ENCODE assay signal across 7 cellular contexts in genomic region chr20:28575991-28576390, GRCh38.
DNase-seq lines count a peak whose midpoint lies in the region; ATAC-seq and TF ChIP-seq lines count a peak whose summit lies in the region.
"Not testable (repeated sequence)": the region's sequence is repeated elsewhere in the genome, so short reads cannot be mapped to it uniquely, and the experiment has no call there.

No MANE protein-coding gene starts in this region.

- DNase-seq in GM23338 (ENCODE audit: low spot score) (peak; percentile 58), Karpas-422 (peak; percentile 82), OCI-LY7 (ENCODE audit: low spot score) (peak; percentile 28), SJCRH30 (peak; percentile 13 to 57), dermis blood vessel endothelial cell (peak; percentile 26), cardiac muscle cell (ENCODE audit: low read depth in 1 of 2, low spot score in 1 of 2) (peak; percentile 11 to 22)

- peaks cover 57% of the 10 kb centered on the region for H3K9me3 Mint-ChIP-seq in GM23338

- H3F3A ChIP-seq in GM23338 (replicated peaks; ENCODE audit: low read depth) = not testable (repeated sequence)

- not testable (repeated sequence) for H3K4me1 Mint-ChIP-seq in GM23338

- H3K4me2 ChIP-seq in GM23338; Karpas-422 (ENCODE audit: low read depth, low read length, poor library complexity, severe bottlenecking); OCI-LY7 (ENCODE audit: low read length): not testable (repeated sequence)

- H3K79me2 ChIP-seq in GM23338 (replicated peaks; ENCODE audit: insufficient read depth); Karpas-422 (ENCODE audit: low read length); OCI-LY7 (ENCODE audit: insufficient read depth, low read depth, low read length): not testable (repeated sequence)

- H3K27me3 Mint-ChIP-seq in GM23338 (ENCODE audit: insufficient read depth, low read depth, poor library complexity) = not testable (repeated sequence)

- H3K27ac ChIP-seq in C4-2B; GM23338 (ENCODE audit: low read depth); Karpas-422 (ENCODE audit: low read length); OCI-LY7 (ENCODE audit: low read depth, low read length, poor library complexity, severe bottlenecking); SJCRH30; cardiac muscle cell: not testable (repeated sequence)

- H3K4me3 Mint-ChIP-seq in GM23338 = not testable (repeated sequence)

- peaks cover 45% of the 10 kb centered on the region for H3K36me3 Mint-ChIP-seq in GM23338 (ENCODE audit: low read depth)

- not testable (repeated sequence) for H3K9ac ChIP-seq in Karpas-422 (ENCODE audit: low read length)

- H4K20me1 ChIP-seq in GM23338 (replicated peaks; ENCODE audit: insufficient read depth); Karpas-422 (ENCODE audit: insufficient read depth, low read depth, low read length); OCI-LY7 (ENCODE audit: insufficient read depth, low read length): not testable (repeated sequence)

- TF ChIP-seq CTCF in C4-2B (conservative IDR thresholded peaks at IDR 0.05) (peak; percentile 51), GM23338 (conservative IDR thresholded peaks at IDR 0.05; ENCODE audit: low read depth in 2 of 2) (peak in 1 of 2 experiments; percentile 55; a peak in 3 of 4 replicates), OCI-LY7 (conservative IDR thresholded peaks at IDR 0.05; ENCODE audit: low read length) (peak; percentile 62)
- not testable (repeated sequence) for TF ChIP-seq CTCF in cardiac muscle cell (IDR thresholded peaks at IDR 0.05; ENCODE audit: low read depth, low read length)

- not testable (repeated sequence) for BruUV-seq in OCI-LY7 (replicated peaks; lab: Mats Ljungman, UMichigan)

- not testable (repeated sequence) for H3K27ac Mint-ChIP-seq in GM23338

- H3K4me1 ChIP-seq in GM23338 (ENCODE audit: insufficient read depth); Karpas-422 (ENCODE audit: low read length); OCI-LY7 (ENCODE audit: insufficient read depth, low read length, poor library complexity, severe bottlenecking); SJCRH30; cardiac muscle cell (ENCODE audit: low read depth): not testable (repeated sequence)

- not testable (repeated sequence) for H3K9me2 ChIP-seq in GM23338 (ENCODE audit: insufficient read depth); Karpas-422 (replicated peaks; ENCODE audit: insufficient read depth, low read length); OCI-LY7 (ENCODE audit: insufficient read depth, low read length)

- not testable (repeated sequence) for H3K4me3 ChIP-seq in GM23338; Karpas-422 (ENCODE audit: low read length); OCI-LY7 (ENCODE audit: low read depth, low read length, poor library complexity, severe bottlenecking); SJCRH30; cardiac muscle cell

- not testable (repeated sequence) for H3K27me3 ChIP-seq in GM23338 (ENCODE audit: insufficient read depth); Karpas-422 (ENCODE audit: low read length); SJCRH30; cardiac muscle cell

- not testable (repeated sequence) for H3K36me3 ChIP-seq in GM23338 (ENCODE audit: insufficient read depth); Karpas-422 (ENCODE audit: insufficient read depth, low read length); OCI-LY7 (ENCODE audit: insufficient read depth, low read length); SJCRH30; cardiac muscle cell

- H3K9me3 ChIP-seq in Karpas-422 (ENCODE audit: low read length); OCI-LY7 (ENCODE audit: low read length); SJCRH30 (replicated peaks); cardiac muscle cell (ENCODE audit: low read depth): not testable (repeated sequence)

- not testable (repeated sequence) for H2AFZ ChIP-seq in GM23338; Karpas-422 (ENCODE audit: low read length); OCI-LY7 (ENCODE audit: low read length)

- ATAC-seq in GM23338 = not testable (repeated sequence)

- CTCF ChIA-PET in OCI-LY7 (lab: Charles Lee; ENCODE audit: unreplicated experiment) = not testable (repeated sequence)

- POLR2A ChIA-PET in OCI-LY7 (lab: Charles Lee) = not testable (repeated sequence)

- intact Hi-C loops in OCI-LY7 (cut with micrococcal nuclease; ENCODE audit: unreplicated experiment) = not testable (repeated sequence)

Comparison
In these comparisons a context has a peak if more than half of its experiments do, and no peak if none do; other contexts are left out.
1. DNase-seq: peak in every context shown above with its lines; median percentile 82 in Karpas-422; 58 in GM23338; 35 in SJCRH30; 28 in OCI-LY7; 26 in dermis blood vessel endothelial cell; 16 in cardiac muscle cell.